Comparison of ENCODE assay signal across 12 cellular contexts in genomic region chr4:165600959-165601674, GRCh38.
"Had no signal": no experiment of that assay in that cellular context is flagged by ENCODE, and none has a peak within 500 bp of the region (broad histone marks: within the 10 kb centered on the region; RNA-seq: fewer than 3 reads in every experiment).

No MANE protein-coding gene starts in this region.

- H3K9me3 ChIP-seq: ascending aorta, colonic mucosa, gastrocnemius medialis, ovary, stomach, thoracic aorta had no signal

- H3K27me3 ChIP-seq: ascending aorta, colonic mucosa, gastrocnemius medialis, hepatocyte, ovary, stomach had no signal

- H3K36me3 ChIP-seq: ascending aorta, colonic mucosa, gastrocnemius medialis, ovary, stomach, thoracic aorta had no signal

- H3K4me1 ChIP-seq: ascending aorta, colonic mucosa, gastrocnemius medialis, stomach had no signal

- ATAC-seq: activated naive CD8-positive, alpha-beta T cell treated with anti-CD3 and anti-CD28 coated beads, Interleukin-2, amount 50 U/mL, for 24 hours; activated T-cell treated with anti-CD3 and anti-CD28 coated beads, Interleukin-2, amount 50 U/mL, for 72 hours; gastrocnemius medialis had no signal

- DNase-seq: activated CD4-positive, alpha-beta T cell treated with anti-CD3 and anti-CD28 coated beads, Interleukin-2, amount 50 U/mL, for 4 hours; activated CD4-positive, CD25-positive, alpha-beta regulatory T cell treated with anti-CD3 and anti-CD28 coated beads, Interleukin-2, amount 50 U/mL, for 72 hours; activated naive CD8-positive, alpha-beta T cell treated with anti-CD3 and anti-CD28 coated beads, Interleukin-2, amount 50 U/mL, for 24 hours; activated T-cell treated with anti-CD3 and anti-CD28 coated beads, Interleukin-2, amount 50 U/mL, for 72 hours; colonic mucosa; gastrocnemius medialis; ovary; stimulated activated CD4-positive, alpha-beta T cell treated with anti-CD3 and anti-CD28 coated beads, Interleukin-4, amount 100 ng/mL, for 4 hours; stomach had no signal

- H3K79me2 ChIP-seq: hepatocyte had no signal

- H3K4me3 ChIP-seq: ascending aorta, colonic mucosa, gastrocnemius medialis, hepatocyte, ovary, stomach, thoracic aorta had no signal

- H2AFZ ChIP-seq: hepatocyte had no signal

- H3K27ac ChIP-seq: ascending aorta, colonic mucosa, gastrocnemius medialis, hepatocyte, ovary, stomach, thoracic aorta had no signal

- H3K4me2 ChIP-seq: hepatocyte had no signal
